In the genomic region with DNA sequence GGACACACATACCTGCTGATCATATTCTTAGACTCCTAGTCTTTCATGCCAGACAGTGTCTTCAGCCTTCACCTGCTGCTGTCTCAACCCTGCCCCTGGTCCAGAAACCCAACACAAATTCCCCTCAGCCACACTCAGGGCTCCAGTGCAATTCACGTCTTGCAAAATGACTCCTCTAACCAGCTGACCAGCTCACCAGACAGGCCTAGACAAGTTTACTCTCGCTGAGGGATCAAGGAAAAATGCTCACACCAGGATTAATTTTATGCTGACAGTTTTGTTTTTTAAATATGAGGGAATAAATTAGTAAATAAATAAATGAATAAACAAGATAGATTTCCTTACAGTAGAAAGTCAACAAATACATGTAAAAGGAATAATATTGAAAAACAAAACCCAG, we compare ENCODE assay signal across 32 cellular contexts. TPM values are rescaled to one million over a fixed set of nuclear protein-coding genes. Genes with fewer than 3 reads are reported as not detected.
A peak's percentile ranks its signal among the peaks of the same experiment; 100 is the strongest.
DNase-seq lines count a peak whose midpoint lies in the region; ATAC-seq, FAIRE-seq and TF ChIP-seq lines count a peak whose summit lies in the region.
"Had no signal": no experiment of that assay in that cellular context is flagged by ENCODE, and none has a peak within 500 bp of the region (broad histone marks: within the 10 kb centered on the region; RNA-seq: fewer than 3 reads in every experiment).

No MANE protein-coding gene starts in this region.

- WGBS in A549 (ENCODE audit: missing lambda C conversion rate): 21% methylated on average over 2 of the region's 2 CpGs
- 7 to 10% methylated on average over 2 of the region's 2 CpGs for WGBS in body of pancreas, 2 donors

- TF ChIP-seq RAD21 in A549 (conservative IDR thresholded peaks at IDR 0.05 in 1 of 2, IDR thresholded peaks at IDR 0.05 in 1 of 2): no peak

- ATAC-seq in A549: no peak
- peak; percentile 47 for ATAC-seq in body of pancreas
- ATAC-seq in HG03469 (IDR thresholded peaks at IDR 0.05; ENCODE audit: unreplicated experiment): no peak
- ATAC-seq in stimulated activated effector memory CD8-positive, alpha-beta T cell treated with anti-CD3 and anti-CD28 coated beads, Interleukin-12 subunit alpha, Interleukin-12 subunit beta, amount 100 ng/mL, for 72 hours: no peak

- DNase-seq in A549 (ENCODE audit: low read depth in 1 of 2, low spot score in 1 of 2): no peak
- peak; percentile 4 for DNase-seq in G401 (ENCODE audit: low spot score)
- peak in 3 of 4 donors; percentile 21 to 48 (median 31) for DNase-seq in body of pancreas
- peak; percentile 17 for DNase-seq in kidney tubule cell (ENCODE audit: low spot score)
- DNase-seq in activated T-cell treated with anti-CD3 and anti-CD28 coated beads, Interleukin-2, amount 50 U/mL, for 48 hours: no peak
- DNase-seq in iPS-NIHi11 (ENCODE audit: low spot score): no peak
- no peak for DNase-seq in stimulated activated effector memory CD8-positive, alpha-beta T cell treated with anti-CD3 and anti-CD28 coated beads, Interleukin-12 subunit alpha, Interleukin-12 subunit beta, amount 100 ng/mL, for 72 hours (ENCODE audit: low spot score in 2 of 2)
- DNase-seq: ACHN; activated gamma-delta T cell; activated naive CD8-positive, alpha-beta T cell treated with anti-CD3 and anti-CD28 coated beads, Interleukin-2, amount 10 ng/mL, durations not matched to agents 7 days and 5 days; DND-41; KG1; kidney glomerular epithelial cell; NCI-H1436 treated with DMSO at 0.1 percent for 48 hours; NCI-H524 treated with DMSO at 0.1 percent for 48 hours; SHP77; stimulated activated CD4-positive, alpha-beta T cell treated with anti-CD3 and anti-CD28 coated beads, Interleukin-4, amount 100 ng/mL, for 1 hour; upper lobe of left lung had no signal

- H3K9me3 ChIP-seq in A549 (no peaks in the 10 kb centered on the region), body of pancreas (no peaks in the 10 kb centered on the region)
- H3K9me3 ChIP-seq: ascending aorta, right atrium auricular region, upper lobe of left lung had no signal

- POLR2A ChIA-PET in A549 (lab: Yijun Ruan, JAX): no interaction called here

- H3K27ac Mint-ChIP-seq in stimulated activated effector memory CD8-positive, alpha-beta T cell treated with anti-CD3 and anti-CD28 coated beads, Interleukin-12 subunit alpha, Interleukin-12 subunit beta, amount 100 ng/mL, for 72 hours: no peak overlapping the region
- H3K27ac Mint-ChIP-seq: activated naive CD8-positive, alpha-beta T cell treated with anti-CD3 and anti-CD28 coated beads, Interleukin-2, amount 10 ng/mL, durations not matched to agents 7 days and 5 days; T-helper 2 cell treated with Interferon-gamma antibody and Interleukin-4, amounts not matched to agents 5 μg/mL and 100 μg/mL, for 36 hours had no signal

- H3K4me3 Mint-ChIP-seq in stimulated activated effector memory CD8-positive, alpha-beta T cell treated with anti-CD3 and anti-CD28 coated beads, Interleukin-12 subunit alpha, Interleukin-12 subunit beta, amount 100 ng/mL, for 72 hours: no peak overlapping the region
- H3K4me3 Mint-ChIP-seq: activated naive CD8-positive, alpha-beta T cell treated with anti-CD3 and anti-CD28 coated beads, Interleukin-2, amount 10 ng/mL, durations not matched to agents 7 days and 5 days; central memory CD8-positive, alpha-beta T cell; T-helper 2 cell treated with Interferon-gamma antibody and Interleukin-4, amounts not matched to agents 5 μg/mL and 100 μg/mL, for 36 hours had no signal

- no peaks in the 10 kb centered on the region for H3K27me3 ChIP-seq in body of pancreas
- H3K27me3 ChIP-seq: ascending aorta, right atrium auricular region, upper lobe of left lung had no signal

- in situ Hi-C loops in G401 (cut with HindIII; ENCODE audit: low sequenced_read_pairs): no loop called here

- H3K4me3 ChIP-seq in A549: no peak overlapping the region
- H3K4me3 ChIP-seq in body of pancreas: no peak overlapping the region
- H3K4me3 ChIP-seq: ascending aorta, lung, PC-9, right atrium auricular region, upper lobe of left lung had no signal

- no peak for TF ChIP-seq EP300 in A549 (IDR thresholded peaks at IDR 0.05)

- H3K27ac ChIP-seq in A549 (no peak overlapping the region), body of pancreas (peak overlapping the region in 3 of 4 donors; percentile 1 to 52 (median 25))
- H3K27ac ChIP-seq: ascending aorta, parathyroid adenoma, PC-9, right atrium auricular region, upper lobe of left lung had no signal

- H3K36me3 Mint-ChIP-seq in stimulated activated effector memory CD8-positive, alpha-beta T cell treated with anti-CD3 and anti-CD28 coated beads, Interleukin-12 subunit alpha, Interleukin-12 subunit beta, amount 100 ng/mL, for 72 hours: no peaks in the 10 kb centered on the region
- H3K36me3 Mint-ChIP-seq: activated naive CD8-positive, alpha-beta T cell treated with anti-CD3 and anti-CD28 coated beads, Interleukin-2, amount 10 ng/mL, durations not matched to agents 7 days and 5 days had no signal

- no peaks in the 10 kb centered on the region for H3K9me3 Mint-ChIP-seq in stimulated activated effector memory CD8-positive, alpha-beta T cell treated with anti-CD3 and anti-CD28 coated beads, Interleukin-12 subunit alpha, Interleukin-12 subunit beta, amount 100 ng/mL, for 72 hours
- H3K9me3 Mint-ChIP-seq: activated naive CD8-positive, alpha-beta T cell treated with anti-CD3 and anti-CD28 coated beads, Interleukin-2, amount 10 ng/mL, durations not matched to agents 7 days and 5 days; central memory CD8-positive, alpha-beta T cell; T-helper 2 cell treated with Interferon-gamma antibody and Interleukin-4, amounts not matched to agents 5 μg/mL and 100 μg/mL, for 36 hours had no signal

- TF ChIP-seq POLR2A in A549 (IDR thresholded peaks at IDR 0.05; ENCODE audit: low read length) (no peak), body of pancreas (IDR thresholded peaks at IDR 0.05) (no peak)

- CTCF ChIA-PET in A549 (lab: Yijun Ruan, JAX): no interaction called here

- no peak for FAIRE-seq in A549 (lab: Jason Lieb, UNC)
- FAIRE-seq: HTR-8/SVneo had no signal

- H3K4me1 ChIP-seq in A549 (peaks cover 10% of the 10 kb centered on the region), body of pancreas (peaks cover 49% of the 10 kb centered on the region)
- H3K4me1 ChIP-seq: parathyroid adenoma, upper lobe of left lung had no signal

- H3K4me1 Mint-ChIP-seq in stimulated activated effector memory CD8-positive, alpha-beta T cell treated with anti-CD3 and anti-CD28 coated beads, Interleukin-12 subunit alpha, Interleukin-12 subunit beta, amount 100 ng/mL, for 72 hours: no peaks in the 10 kb centered on the region
- H3K4me1 Mint-ChIP-seq: activated naive CD8-positive, alpha-beta T cell treated with anti-CD3 and anti-CD28 coated beads, Interleukin-2, amount 10 ng/mL, durations not matched to agents 7 days and 5 days; central memory CD8-positive, alpha-beta T cell had no signal

- intact Hi-C loops in body of pancreas (cut with DNase I): no loop called here

- no peak overlapping the region for H3K4me2 ChIP-seq in A549
- H3K4me2 ChIP-seq: PC-9 had no signal

- TF ChIP-seq CTCF in A549 (IDR thresholded peaks at IDR 0.05): no peak
- no peak for TF ChIP-seq CTCF in body of pancreas (IDR thresholded peaks at IDR 0.05)

- no peaks in the 10 kb centered on the region for H3K36me3 ChIP-seq in body of pancreas (replicated peaks in 1 of 2; ENCODE audit: insufficient read depth in 1 of 2, low read depth in 2 of 2)
- H3K36me3 ChIP-seq: ascending aorta, right atrium auricular region, upper lobe of left lung had no signal

TF ChIP-seq in A549, 52 proteins besides CTCF, POLR2A, EP300 and RAD21:
- no peak for TF ChIP-seq ZNF302 (CRISPR knock-in tag; IDR thresholded peaks at IDR 0.05)
- TF ChIP-seq ZSCAN20 (CRISPR knock-in tag; IDR thresholded peaks at IDR 0.05): no peak
- TF ChIP-seq MAFK (IDR thresholded peaks at IDR 0.05; ENCODE audit: partially characterized antibody): peak; percentile 34
- TF ChIP-seq, protein P1, sequence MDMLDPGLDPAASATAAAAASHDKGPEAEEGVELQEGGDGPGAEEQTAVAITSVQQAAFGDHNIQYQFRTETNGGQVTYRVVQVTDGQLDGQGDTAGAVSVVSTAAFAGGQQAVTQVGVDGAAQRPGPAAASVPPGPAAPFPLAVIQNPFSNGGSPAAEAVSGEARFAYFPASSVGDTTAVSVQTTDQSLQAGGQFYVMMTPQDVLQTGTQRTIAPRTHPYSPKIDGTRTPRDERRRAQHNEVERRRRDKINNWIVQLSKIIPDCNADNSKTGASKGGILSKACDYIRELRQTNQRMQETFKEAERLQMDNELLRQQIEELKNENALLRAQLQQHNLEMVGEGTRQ (IDR thresholded peaks at IDR 0.05): no peak
- no peak for TF ChIP-seq PHF8 (IDR thresholded peaks at IDR 0.05; ENCODE audit: borderline replicate concordance, low read depth)
- TF ChIP-seq CBX2 (IDR thresholded peaks at IDR 0.05; ENCODE audit: borderline replicate concordance, low read depth): no peak
- no peak for TF ChIP-seq SMC3 (IDR thresholded peaks at IDR 0.05)
- TF ChIP-seq JUN (IDR thresholded peaks at IDR 0.05): no peak

RNA-seq across cellular contexts. Expression of a gene that starts 28.5 kb away (rescaled TPM):
- not detected in 2 replicates for polyA plus RNA-seq in A549 (2011; rRNA removed)
- polyA plus RNA-seq in A549 (2012; cell fraction: cytosol; rRNA removed): 0.01 and 0.03 TPM in 2 replicates
- not detected in 2 replicates for polyA plus RNA-seq in A549 (2012; cell fraction: nucleus; rRNA removed)
- 0.04 TPM in 1 of 3 replicates, not detected in the others for polyA plus RNA-seq in A549 (2017; fragmentation: RNase III; extraction: RNeasy Plus Mini Kit Qiagen cat#74134 plus additional on column Dnase treatment)
- polyA minus RNA-seq in A549 (2011; rRNA and poly(A)+ RNA removed): not detected in 2 replicates
- total RNA-seq in G401 (2014; rRNA removed; shearing (Covaris generic)): not detected in 2 replicates
- not detected for total RNA-seq in body of pancreas
- total RNA-seq: activated naive CD8-positive, alpha-beta T cell treated with anti-CD3 and anti-CD28 coated beads, Interleukin-2, amount 10 ng/mL, durations not matched to agents 7 days and 5 days; ascending aorta; dermis microvascular lymphatic vessel endothelial cell; lung; mucosa of gallbladder; PC-9; right atrium auricular region; subcutaneous adipose tissue; upper lobe of left lung had no signal
- polyA plus RNA-seq: BJ, lung, neural cell had no signal

RNA-seq across cellular contexts. Expression of a gene that starts 57.7 kb away (rescaled TPM):
- polyA plus RNA-seq in A549 (2011; rRNA removed) (0.85 and 1.6 TPM in 2 replicates), A549 (2017; fragmentation: RNase III; extraction: RNeasy Plus Mini Kit Qiagen cat#74134 plus additional on column Dnase treatment) (0.61 to 0.67 TPM (median 0.64 TPM) in 3 replicates)
- 0.20 and 0.34 TPM in 2 replicates for polyA plus RNA-seq in A549 (2012; cell fraction: cytosol; rRNA removed)
- 0.83 and 1.7 TPM in 2 replicates for polyA plus RNA-seq in A549 (2012; cell fraction: nucleus; rRNA removed)
- polyA minus RNA-seq in A549 (2011; rRNA and poly(A)+ RNA removed): 0.97 and 1.1 TPM in 2 replicates
- total RNA-seq in G401 (2014; rRNA removed; shearing (Covaris generic)): not detected in 2 replicates
- 10 to 100 TPM in 1 of 2 donors, 1 to 10 TPM in 1; 3.6 to 18.1 TPM for total RNA-seq in body of pancreas
- total RNA-seq: ascending aorta had no signal

Comparison
In these comparisons a context has a peak if more than half of its experiments do, and no peak if none do; other contexts are left out.
1. DNase-seq: peak in G401 (single experiment), body of pancreas (3 of 4) and kidney tubule cell (single experiment); none in A549 (0 of 2), activated T-cell treated with anti-CD3 and anti-CD28 coated beads, Interleukin-2, amount 50 U/mL, for 48 hours (0 of 2), iPS-NIHi11 (single experiment) and stimulated activated effector memory CD8-positive, alpha-beta T cell treated with anti-CD3 and anti-CD28 coated beads, Interleukin-12 subunit alpha, Interleukin-12 subunit beta, amount 100 ng/mL, for 72 hours (0 of 2).
2. H3K27ac ChIP-seq: peak in body of pancreas (3 of 4); none in A549 (0 of 2).